ENCODE assay signal across 8 cellular contexts in genomic region chr5:39633057-39633456, GRCh38.
"Had no signal": no experiment of that assay in that cellular context is flagged by ENCODE, and none has a peak within 500 bp of the region (broad histone marks: within the 10 kb centered on the region; RNA-seq: fewer than 3 reads in every experiment).

No MANE protein-coding gene starts in this region.

- ATAC-seq: K562 had no signal

- DNase-seq: GM23248, GOT3, H9, HCEC 1CT, IMR-90, KG1 had no signal

- H3K4me3 ChIP-seq: GM23248, K562 had no signal

- H2AFZ ChIP-seq: GM23248 had no signal

- FAIRE-seq: K562 had no signal

- H3K27ac ChIP-seq: GM23248, HL-60 had no signal

- H3K9ac ChIP-seq: GM23248 had no signal
